ENCODE assay signal across 19 cellular contexts in the genomic region with DNA sequence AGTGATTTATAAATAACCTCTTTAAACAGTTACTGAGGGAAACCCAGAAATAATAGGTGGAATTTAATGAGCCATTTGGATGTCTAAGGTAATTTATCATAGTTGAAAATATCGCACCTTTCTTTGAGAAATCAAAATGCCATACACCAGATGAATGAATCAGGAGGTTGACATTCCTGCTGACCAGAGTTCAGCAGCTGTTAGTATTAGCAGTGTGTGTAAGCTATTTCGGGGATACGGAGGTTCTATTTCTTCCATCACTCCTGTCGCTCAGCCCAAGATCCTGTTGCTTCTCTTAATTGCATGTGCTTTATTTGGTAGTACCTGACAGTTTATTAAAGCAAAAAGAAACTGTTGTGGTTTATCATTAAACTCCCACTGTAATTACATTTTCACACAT.
"Had no signal": no experiment of that assay in that cellular context is flagged by ENCODE, and none has a peak within 500 bp of the region (broad histone marks: within the 10 kb centered on the region; RNA-seq: fewer than 3 reads in every experiment).

No MANE protein-coding gene starts in this region.

- H3K9me3 ChIP-seq: body of pancreas, sigmoid colon, testis, vagina had no signal

- H3K4me3 ChIP-seq: body of pancreas, cardiac muscle cell, sigmoid colon, testis, vagina had no signal

- H3K27me3 ChIP-seq: body of pancreas, cardiac muscle cell, foreskin keratinocyte, sigmoid colon, testis, vagina had no signal

- H3K4me1 ChIP-seq: body of pancreas, foreskin keratinocyte, sigmoid colon, vagina had no signal

- ATAC-seq: activated CD4-positive, alpha-beta T cell treated with anti-CD3 and anti-CD28 coated beads for 36 hours; activated T-cell treated with anti-CD3 and anti-CD28 coated beads, Interleukin-2, amount 50 U/mL, for 4 hours; body of pancreas; foreskin keratinocyte had no signal

- H3K36me3 ChIP-seq: cardiac muscle cell, sigmoid colon, vagina had no signal

- H3K27ac ChIP-seq: body of pancreas, cardiac muscle cell, foreskin keratinocyte, sigmoid colon, testis, vagina had no signal

- DNase-seq: activated B cell treated with CpG ODN at 0.5 μM for 24 hours; activated CD4-positive, alpha-beta T cell treated with anti-CD3 and anti-CD28 coated beads for 36 hours; activated CD4-positive, alpha-beta T cell treated with anti-CD3 and anti-CD28 coated beads, Interleukin-2, amount 50 U/mL, for 4 hours; activated CD8-positive, alpha-beta memory T cell treated with anti-CD3 and anti-CD28 coated beads, Interleukin-2, amount 50 U/mL, for 48 hours; activated naive CD4-positive, alpha-beta T cell treated with Interleukin-2 at 50 U/mL for 16 hours; activated naive CD8-positive, alpha-beta T cell treated with anti-CD3 and anti-CD28 coated beads for 36 hours; activated T-cell treated with anti-CD3 and anti-CD28 coated beads, Interleukin-2, amount 50 U/mL, for 4 hours; body of pancreas; effector CD4-positive, alpha-beta T cell; foreskin keratinocyte; retina; sigmoid colon; stimulated activated CD4-positive, alpha-beta T cell treated with anti-CD3 and anti-CD28 coated beads, Interleukin-2, amount 100 ng/mL, for 48 hours; stimulated activated naive CD4-positive, alpha-beta T cell; T1000; testis; trophoblast cell had no signal
